ENCODE assay signal across 31 cellular contexts in genomic region chr3:33768578-33768977, GRCh38.
"Had no signal": no experiment of that assay in that cellular context is flagged by ENCODE, and none has a peak within 500 bp of the region (broad histone marks: within the 10 kb centered on the region; RNA-seq: fewer than 3 reads in every experiment).

No MANE protein-coding gene starts in this region.

- H3K27ac Mint-ChIP-seq: activated CD4-positive, alpha-beta memory T cell treated with anti-CD3 and anti-CD28 coated beads, Interleukin-2, amount 10 ng/mL, durations not matched to agents 7 days and 5 days; activated CD4-positive, alpha-beta T cell treated with anti-CD3 and anti-CD28 coated beads, Interleukin-2, amount 10 ng/mL, durations not matched to agents 7 days and 5 days; activated naive CD4-positive, alpha-beta T cell treated with anti-CD3 and anti-CD28 coated beads, Interleukin-2, amount 10 ng/mL, durations not matched to agents 7 days and 5 days; activated naive CD4-positive, alpha-beta T cell treated with anti-CD3 and anti-CD28 coated beads, Interleukin-2, amount 50 U/mL, for 72 hours; activated naive CD8-positive, alpha-beta T cell treated with anti-CD3 and anti-CD28 coated beads, Interleukin-2, amount 10 ng/mL, durations not matched to agents 7 days and 5 days; activated T-cell treated with anti-CD3 and anti-CD28 coated beads, Interleukin-2, amount 50 U/mL, for 24 hours; activated T-cell treated with anti-CD3 and anti-CD28 coated beads, Interleukin-2, amount 50 U/mL, for 72 hours; brain; dendritic cell treated with granulocyte-macrophage colony-stimulating factor and Interleukin-4, amounts not matched to agents 40 ng/mL and 50 ng/mL, for 4 days; endodermal cell had no signal

- H3K27ac ChIP-seq: breast epithelium, cardiac muscle cell, colonic mucosa, dorsolateral prefrontal cortex, heart left ventricle had no signal

- H3K36me3 Mint-ChIP-seq: activated naive CD4-positive, alpha-beta T cell treated with anti-CD3 and anti-CD28 coated beads, Interleukin-2, amount 10 ng/mL, durations not matched to agents 7 days and 5 days; activated naive CD4-positive, alpha-beta T cell treated with anti-CD3 and anti-CD28 coated beads, Interleukin-2, amount 50 U/mL, for 72 hours; brain had no signal

- H3K4me3 ChIP-seq: ascending aorta, breast epithelium, cardiac muscle cell, colonic mucosa, dorsolateral prefrontal cortex, heart left ventricle had no signal

- H3K27me3 Mint-ChIP-seq: brain; dendritic cell treated with granulocyte-macrophage colony-stimulating factor and Interleukin-4, amounts not matched to agents 40 ng/mL and 50 ng/mL, for 4 days had no signal

- H3K27me3 ChIP-seq: ascending aorta, breast epithelium, cardiac muscle cell, colonic mucosa, dorsolateral prefrontal cortex, heart left ventricle had no signal

- FAIRE-seq: frontal cortex had no signal

- H3K4me1 ChIP-seq: breast epithelium, colonic mucosa, heart left ventricle had no signal

- H3K36me3 ChIP-seq: ascending aorta, breast epithelium, cardiac muscle cell, colonic mucosa, heart left ventricle had no signal

- ATAC-seq: activated naive CD4-positive, alpha-beta T cell treated with anti-CD3 and anti-CD28 coated beads, Interleukin-2, amount 50 U/mL, for 72 hours; activated T-cell treated with anti-CD3 and anti-CD28 coated beads, Interleukin-2, amount 50 U/mL, for 72 hours; esophagus mucosa; heart left ventricle had no signal

- H3K4me1 Mint-ChIP-seq: activated CD4-positive, alpha-beta memory T cell treated with anti-CD3 and anti-CD28 coated beads, Interleukin-2, amount 10 ng/mL, durations not matched to agents 7 days and 5 days; activated CD4-positive, alpha-beta T cell treated with anti-CD3 and anti-CD28 coated beads, Interleukin-2, amount 10 ng/mL, durations not matched to agents 7 days and 5 days; activated naive CD4-positive, alpha-beta T cell treated with anti-CD3 and anti-CD28 coated beads, Interleukin-2, amount 10 ng/mL, durations not matched to agents 7 days and 5 days; activated naive CD8-positive, alpha-beta T cell treated with anti-CD3 and anti-CD28 coated beads, Interleukin-2, amount 10 ng/mL, durations not matched to agents 7 days and 5 days; brain; endodermal cell had no signal

- DNase-seq: activated CD4-positive, alpha-beta memory T cell treated with anti-CD3 and anti-CD28 coated beads, Interleukin-2, amount 10 ng/mL, durations not matched to agents 7 days and 5 days; activated CD4-positive, alpha-beta T cell treated with anti-CD3 and anti-CD28 coated beads for 1 hour; activated CD4-positive, alpha-beta T cell treated with anti-CD3 and anti-CD28 coated beads for 4 hours; activated CD4-positive, alpha-beta T cell treated with anti-CD3 and anti-CD28 coated beads, Interleukin-2, amount 10 ng/mL, durations not matched to agents 7 days and 5 days; activated CD4-positive, alpha-beta T cell treated with anti-CD3 and anti-CD28 coated beads, Interleukin-2, amount 50 U/mL, for 4 hours; activated CD8-positive, alpha-beta memory T cell treated with anti-CD3 and anti-CD28 coated beads, Interleukin-2, amount 50 U/mL, for 48 hours; activated gamma-delta T cell; activated naive CD4-positive, alpha-beta T cell; activated naive CD4-positive, alpha-beta T cell treated with anti-CD3 and anti-CD28 coated beads, Interleukin-2, amount 10 ng/mL, durations not matched to agents 7 days and 5 days; activated naive CD8-positive, alpha-beta T cell treated with anti-CD3 and anti-CD28 coated beads, Interleukin-2, amount 10 ng/mL, durations not matched to agents 7 days and 5 days; activated T-cell treated with anti-CD3 and anti-CD28 coated beads for 4 hours; activated T-cell treated with anti-CD3 and anti-CD28 coated beads, Interleukin-2, amount 50 U/mL, for 24 hours; activated T-cell treated with anti-CD3 and anti-CD28 coated beads, Interleukin-2, amount 50 U/mL, for 72 hours; central memory CD4-positive, alpha-beta T cell; cerebellar nuclear complex; colonic mucosa; dorsolateral prefrontal cortex; effector memory CD4-positive, alpha-beta T cell; endodermal cell; foreskin fibroblast; glutamatergic neuron; heart left ventricle; T-helper 2 cell had no signal

- H3K9me3 ChIP-seq: ascending aorta, breast epithelium, colonic mucosa, heart left ventricle had no signal

- H3K9me3 Mint-ChIP-seq: activated CD4-positive, alpha-beta memory T cell treated with anti-CD3 and anti-CD28 coated beads, Interleukin-2, amount 10 ng/mL, durations not matched to agents 7 days and 5 days; activated CD4-positive, alpha-beta T cell treated with anti-CD3 and anti-CD28 coated beads, Interleukin-2, amount 10 ng/mL, durations not matched to agents 7 days and 5 days; activated naive CD4-positive, alpha-beta T cell treated with anti-CD3 and anti-CD28 coated beads, Interleukin-2, amount 10 ng/mL, durations not matched to agents 7 days and 5 days; activated naive CD4-positive, alpha-beta T cell treated with anti-CD3 and anti-CD28 coated beads, Interleukin-2, amount 50 U/mL, for 72 hours; activated naive CD8-positive, alpha-beta T cell treated with anti-CD3 and anti-CD28 coated beads, Interleukin-2, amount 10 ng/mL, durations not matched to agents 7 days and 5 days; activated T-cell treated with anti-CD3 and anti-CD28 coated beads, Interleukin-2, amount 50 U/mL, for 24 hours; activated T-cell treated with anti-CD3 and anti-CD28 coated beads, Interleukin-2, amount 50 U/mL, for 72 hours; brain; dendritic cell treated with granulocyte-macrophage colony-stimulating factor and Interleukin-4, amounts not matched to agents 40 ng/mL and 50 ng/mL, for 4 days; endodermal cell had no signal

- H3K4me3 Mint-ChIP-seq: activated CD4-positive, alpha-beta memory T cell treated with anti-CD3 and anti-CD28 coated beads, Interleukin-2, amount 10 ng/mL, durations not matched to agents 7 days and 5 days; activated CD4-positive, alpha-beta T cell treated with anti-CD3 and anti-CD28 coated beads, Interleukin-2, amount 10 ng/mL, durations not matched to agents 7 days and 5 days; activated naive CD4-positive, alpha-beta T cell treated with anti-CD3 and anti-CD28 coated beads, Interleukin-2, amount 10 ng/mL, durations not matched to agents 7 days and 5 days; activated naive CD8-positive, alpha-beta T cell treated with anti-CD3 and anti-CD28 coated beads, Interleukin-2, amount 10 ng/mL, durations not matched to agents 7 days and 5 days; activated T-cell treated with anti-CD3 and anti-CD28 coated beads, Interleukin-2, amount 50 U/mL, for 24 hours; activated T-cell treated with anti-CD3 and anti-CD28 coated beads, Interleukin-2, amount 50 U/mL, for 72 hours; brain; dendritic cell treated with granulocyte-macrophage colony-stimulating factor and Interleukin-4, amounts not matched to agents 40 ng/mL and 50 ng/mL, for 4 days; endodermal cell had no signal
